ENCODE assay signal across 9 cellular contexts in the genomic region with DNA sequence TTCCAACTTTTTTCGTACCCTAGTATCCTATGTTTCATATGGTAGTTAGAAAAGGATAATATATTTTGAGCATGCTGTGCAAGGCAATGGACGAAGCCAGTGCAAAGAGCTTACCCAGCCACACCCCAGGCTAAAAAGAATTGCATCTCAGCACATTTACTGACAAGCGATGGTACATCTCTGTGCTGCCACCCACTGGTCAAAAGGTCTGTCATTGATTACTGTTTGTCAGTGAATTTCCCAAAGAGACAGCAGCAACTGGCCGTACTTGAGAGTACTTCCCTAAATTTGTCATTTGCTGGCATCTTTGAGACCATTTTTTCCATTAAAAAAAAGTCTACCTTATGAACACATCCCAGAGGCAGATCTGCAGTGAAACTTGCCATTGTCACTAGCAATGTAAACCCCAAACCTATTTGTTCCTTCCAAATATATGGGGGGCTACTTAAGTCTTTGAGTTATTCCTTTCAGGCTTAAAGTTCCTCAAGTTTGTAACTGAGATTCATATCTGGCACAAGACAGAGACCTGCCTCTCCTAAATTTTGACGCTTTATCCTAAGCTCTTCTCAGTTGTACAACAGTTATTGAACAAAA.
DNase-seq lines count a peak whose midpoint lies in the region; ATAC-seq, FAIRE-seq and TF ChIP-seq lines count a peak whose summit lies in the region.
"Had no signal": no experiment of that assay in that cellular context is flagged by ENCODE, and none has a peak within 500 bp of the region (broad histone marks: within the 10 kb centered on the region; RNA-seq: fewer than 3 reads in every experiment).

No MANE protein-coding gene starts in this region.

- H3K79me2 ChIP-seq in Loucy (ENCODE audit: insufficient read depth, low read length) = no peaks in the 10 kb centered on the region

- H3K36me3 Mint-ChIP-seq in glutamatergic neuron (ENCODE audit: unreplicated experiment) = no peaks in the 10 kb centered on the region

- WGBS in small intestine, 3 donors = 30 to 39% (median 35%) methylated on average over 5 of the region's 5 CpGs

- peaks cover 8% of the 10 kb centered on the region for H3K4me1 Mint-ChIP-seq in glutamatergic neuron (ENCODE audit: low read depth, unreplicated experiment)

- TF ChIP-seq CTCF in Loucy (conservative IDR thresholded peaks at IDR 0.05; ENCODE audit: low read length) (peak; percentile 79), glutamatergic neuron (IDR thresholded peaks at IDR 0.05; ENCODE audit: partially characterized antibody, unreplicated experiment) (peak; percentile 62)

- ATAC-seq in GM19324 (IDR thresholded peaks at IDR 0.05; ENCODE audit: low FRiP score, unreplicated experiment) (no peak), GM21423 (IDR thresholded peaks at IDR 0.05; ENCODE audit: unreplicated experiment) (no peak)

- no peaks in the 10 kb centered on the region for H3K27me3 ChIP-seq in Loucy (ENCODE audit: insufficient read depth, low read length, poor library complexity, severe bottlenecking)
- no peaks in the 10 kb centered on the region for H3K27me3 ChIP-seq in small intestine (ENCODE audit: control insufficient read depth in 2 of 2, insufficient read depth in 2 of 2, low read length in 2 of 2)

- H3K9me3 Mint-ChIP-seq in glutamatergic neuron (ENCODE audit: unreplicated experiment) = peaks cover 1% of the 10 kb centered on the region

- H3K27me3 Mint-ChIP-seq in glutamatergic neuron (ENCODE audit: unreplicated experiment) = no peaks in the 10 kb centered on the region

- DNase-seq in DMS 273 (lab: John Stamatoyannopoulos, UW; ENCODE audit: unreplicated experiment) = peak; percentile 36
- no peak for DNase-seq in DMS 273 treated with DMSO at 0.1 percent for 48 hours (lab: John Stamatoyannopoulos, UW)
- peak; percentile 76 for DNase-seq in SK-N-DZ (ENCODE audit: low spot score)
- peak; percentile 76 for DNase-seq in glutamatergic neuron
- peak; percentile 14 for DNase-seq in small intestine

- H3F3A ChIP-seq in Loucy (ENCODE audit: low read depth) = no peaks in the 10 kb centered on the region

- H4K20me1 ChIP-seq in Loucy (ENCODE audit: insufficient read depth, low read length, poor library complexity, severe bottlenecking) = no peaks in the 10 kb centered on the region

- no peak for FAIRE-seq in small intestine (lab: Jason Lieb, UNC)
- FAIRE-seq: A204.1 had no signal

- H3K9ac ChIP-seq in Loucy (ENCODE audit: low read depth, low read length, poor library complexity, severe bottlenecking) = no peak overlapping the region

- H3K36me3 ChIP-seq in Loucy (ENCODE audit: insufficient read depth, low read length) (no peaks in the 10 kb centered on the region), small intestine (ENCODE audit: control insufficient read depth in 2 of 2, insufficient read depth in 2 of 2, low read length in 2 of 2) (no peaks in the 10 kb centered on the region)

- H3K4me1 ChIP-seq in Loucy (ENCODE audit: insufficient read depth, low read length, poor library complexity, severe bottlenecking) (no peaks in the 10 kb centered on the region), small intestine (ENCODE audit: control insufficient read depth in 2 of 2, insufficient read depth in 1 of 2, low read depth in 1 of 2, low read length in 1 of 2) (no peaks in the 10 kb centered on the region)

- H3K4me2 ChIP-seq in Loucy (ENCODE audit: low read depth, low read length, poor library complexity, severe bottlenecking) = no peak overlapping the region

- no peaks in the 10 kb centered on the region; the same call in 1 of the 2 replicates for H3K9me2 ChIP-seq in Loucy (replicated peaks; ENCODE audit: low read depth, low read length)

- H2AFZ ChIP-seq in Loucy (ENCODE audit: low read length) = no peak overlapping the region

- H3K9me3 ChIP-seq in Loucy (ENCODE audit: insufficient read depth, low read depth, low read length) (no peaks in the 10 kb centered on the region), small intestine (ENCODE audit: control insufficient read depth, low read depth) (no peaks in the 10 kb centered on the region)

- H3K4me3 Mint-ChIP-seq in glutamatergic neuron (ENCODE audit: unreplicated experiment) = no peak overlapping the region

- H3K4me3 ChIP-seq in Loucy (ENCODE audit: low read length, poor library complexity, severe bottlenecking) (no peak overlapping the region), small intestine (ENCODE audit: low read depth in 1 of 2, low read length in 2 of 2) (no peak overlapping the region)

- H3K27ac ChIP-seq in small intestine (ENCODE audit: low read depth in 1 of 2, low read length in 1 of 2) = no peak overlapping the region

- H3K27ac Mint-ChIP-seq in glutamatergic neuron (ENCODE audit: unreplicated experiment) = no peak overlapping the region
